13 cellular contexts compared by ENCODE assay signal in the genomic region with DNA sequence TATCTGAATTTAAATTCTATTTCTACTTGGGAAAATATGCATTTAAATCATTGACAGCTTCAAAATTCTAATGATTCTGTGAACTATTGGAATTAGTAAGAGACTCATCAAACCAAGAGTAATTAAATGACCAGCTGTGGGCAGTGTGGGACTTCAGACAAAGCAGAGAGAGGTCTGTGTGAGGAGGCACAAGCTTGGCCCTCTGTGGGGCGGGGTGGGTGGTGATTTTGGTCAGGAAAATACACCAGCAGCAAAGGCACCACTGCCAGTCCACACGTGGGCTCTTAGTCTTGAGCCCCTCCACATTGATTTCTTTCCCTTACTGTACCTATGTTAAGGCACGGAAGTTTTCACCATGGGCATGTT. TPM values are rescaled to one million over a fixed set of nuclear protein-coding genes. Genes with fewer than 3 reads are reported as not detected.
A peak's percentile ranks its signal among the peaks of the same experiment; 100 is the strongest.
DNase-seq lines count a peak whose midpoint lies in the region; ATAC-seq, FAIRE-seq and TF ChIP-seq lines count a peak whose summit lies in the region.
"Had no signal": no experiment of that assay in that cellular context is flagged by ENCODE, and none has a peak within 500 bp of the region (broad histone marks: within the 10 kb centered on the region; RNA-seq: fewer than 3 reads in every experiment).

No MANE protein-coding gene starts in this region.

- no peak for ATAC-seq in HepG2
- no peak for ATAC-seq in right lobe of liver
- ATAC-seq: activated CD8-positive, alpha-beta memory T cell treated with anti-CD3 and anti-CD28 coated beads, Interleukin-2, amount 10 ng/mL, durations not matched to agents 7 days and 5 days had no signal

- no peak for DNase-seq in HepG2 (ENCODE audit: low spot score)
- no peak for DNase-seq in right lobe of liver
- DNase-seq in inferior parietal cortex (ENCODE audit: extremely low spot score): peak; percentile 47
- DNase-seq in H4 (ENCODE audit: low spot score): no peak
- DNase-seq in NCI-H774 (lab: John Stamatoyannopoulos, UW): no peak
- no peak for DNase-seq in activated CD4-positive, CD25-positive, alpha-beta regulatory T cell treated with anti-CD3 and anti-CD28 coated beads, Interleukin-2, amount 50 U/mL, for 72 hours
- no peak for DNase-seq in cerebellar nuclear complex (lab: John Stamatoyannopoulos, UW)
- DNase-seq: activated CD8-positive, alpha-beta memory T cell treated with anti-CD3 and anti-CD28 coated beads, Interleukin-2, amount 10 ng/mL, durations not matched to agents 7 days and 5 days; GDM1; nephron progenitor cell; T-helper 9 cell had no signal

- peaks cover 53% of the 10 kb centered on the region for H3K4me1 ChIP-seq in HepG2 (ENCODE audit: insufficient read depth, low read length)
- H3K4me1 ChIP-seq in right lobe of liver: peaks cover 0 to 24% (median 10%) of the 10 kb centered on the region in 4 donors

- TF ChIP-seq CTCF in HepG2 (CRISPR knock-in tag; IDR thresholded peaks at IDR 0.05) (peak; percentile 37), right lobe of liver (IDR thresholded peaks at IDR 0.05) (peak in 1 of 4 donors; percentile 25)

- POLR2A ChIA-PET in HepG2 (lab: Yijun Ruan, JAX): interaction anchor here (1.7 kb wide), 1 partner anchor 28 kb away, joined by 5 read pairs; no protein-coding TSS in a partner anchor

- H3K9me3 ChIP-seq in HepG2 (ENCODE audit: low read length): no peaks in the 10 kb centered on the region
- no peaks in the 10 kb centered on the region for H3K9me3 ChIP-seq in right lobe of liver

- no peak for TF ChIP-seq RAD21 in HepG2 (CRISPR knock-in tag; IDR thresholded peaks at IDR 0.05)

- CTCF ChIA-PET in HepG2 (lab: Yijun Ruan, JAX; ENCODE audit: low intra/inter-chr PET ratio, low total read pairs): no interaction called here

- no peak for FAIRE-seq in HepG2 (lab: Jason Lieb, UNC)
- FAIRE-seq: islet of Langerhans had no signal

- H3K27ac ChIP-seq in HepG2 (ENCODE audit: extremely low read length, insufficient read depth, low read length) (no peak overlapping the region), right lobe of liver (no peak overlapping the region), angular gyrus (ENCODE audit: low read depth, low read length) (peak overlapping the region; percentile 98)

- no peak overlapping the region for H2AFZ ChIP-seq in HepG2 (ENCODE audit: low read length)

- no peaks in the 10 kb centered on the region for H4K20me1 ChIP-seq in HepG2 (ENCODE audit: insufficient read depth, low read length)

- no TSS peak for BruUV-seq in HepG2 (replicated peaks; lab: Mats Ljungman, UMichigan)

- H3K4me3 ChIP-seq in HepG2 (replicated peaks in 1 of 3; ENCODE audit: insufficient read depth in 1 of 3, low read depth in 2 of 3, low read length in 3 of 3) (0 out of 6 replicates have a peak overlapping the region, but pooled peaks of 1 of the 3 experiments have one; percentile 3), right lobe of liver (no peak overlapping the region)

- H3K4me2 ChIP-seq in HepG2 (ENCODE audit: low read depth, low read length): no peak overlapping the region

- TF ChIP-seq POLR2A in HepG2 (IDR thresholded peaks at IDR 0.05; ENCODE audit: insufficient read depth in 1 of 2, low read depth in 2 of 2, low read length in 2 of 2): no peak
- TF ChIP-seq POLR2A in right lobe of liver (IDR thresholded peaks at IDR 0.05): no peak

- TF ChIP-seq EP300 in HepG2 (IDR thresholded peaks at IDR 0.05; ENCODE audit: low read depth in 2 of 2, low read length in 2 of 2) (no peak), HepG2 (CRISPR knock-in tag; IDR thresholded peaks at IDR 0.05; ENCODE audit: borderline replicate concordance) (no peak)

- H3K79me2 ChIP-seq in HepG2 (ENCODE audit: insufficient read depth, low read length): no peaks in the 10 kb centered on the region

- WGBS in HepG2 (ENCODE audit: low lambda C conversion rate): 33% methylated on average over 3 of the region's 3 CpGs
- WGBS in right lobe of liver (ENCODE audit: insufficient coverage, low coverage, low lambda C conversion rate, missing lambda C conversion rate): 67% methylated on average over 1 of the region's 3 CpGs

- H3K27me3 ChIP-seq in HepG2 (ENCODE audit: control insufficient read depth in 1 of 2, insufficient read depth in 2 of 2, low read length in 2 of 2): 0 out of 5 replicates have a peak, but pooled peaks cover 1 to 6% of the 10 kb centered on the region in 2 experiments
- no peaks in the 10 kb centered on the region for H3K27me3 ChIP-seq in right lobe of liver

- intact Hi-C loops in HepG2 (cut with micrococcal nuclease; ENCODE audit: unreplicated experiment): loop anchor here (2.0 kb wide), 1 partner anchor 539 kb away; no protein-coding TSS in a partner anchor
- intact Hi-C loops in right lobe of liver (cut with DNase I): no loop called here

- no peak overlapping the region for H3K9ac ChIP-seq in HepG2 (ENCODE audit: insufficient read depth, low read depth, low read length)

- H3K36me3 ChIP-seq in HepG2 (replicated peaks in 1 of 2; ENCODE audit: control insufficient read depth in 1 of 2, insufficient read depth in 2 of 2, low read length in 2 of 2) (no peaks in the 10 kb centered on the region), right lobe of liver (no peaks in the 10 kb centered on the region)

- in situ Hi-C loops in HepG2 (cut with HindIII; ENCODE audit: extremely low pct_ligation_motif_present, low pct_unique_long_range_greater_than_20kb): loop anchor here (10.0 kb wide), 1 partner anchor 537 kb away; no protein-coding TSS in a partner anchor

TF ChIP-seq in HepG2, 621 proteins besides CTCF, POLR2A, EP300 and RAD21:
- TF ChIP-seq MXD4 (CRISPR knock-in tag; IDR thresholded peaks at IDR 0.05) (no peak), STAG1 (CRISPR knock-in tag; IDR thresholded peaks at IDR 0.05) (peak; percentile 34)

RNA-seq across cellular contexts. Expression of a gene that starts 39.2 kb away (rescaled TPM):
- total RNA-seq in HepG2 (2016; rRNA removed; fragmentation: Illumina TruSeq; extraction: Trizol) (76.6 and 80.1 TPM in 2 replicates), right lobe of liver (10 to 100 TPM; 23.3 to 66.4 (median 50.0) TPM)
- total RNA-seq in HepG2 (2016; cell fraction: cytosol; rRNA removed; fragmentation: Illumina TruSeq; extraction: Trizol; ENCODE audit: low read depth): 135 and 139 TPM in 2 replicates
- 71.2 and 81.9 TPM in 2 replicates for total RNA-seq in HepG2 (2016; cell fraction: insoluble cytoplasmic fraction; rRNA removed; fragmentation: Illumina TruSeq; extraction: Trizol)
- total RNA-seq in HepG2 (2016; cell fraction: membrane; rRNA removed; fragmentation: Illumina TruSeq; extraction: Trizol): 213 and 217 TPM in 2 replicates
- 41.7 and 48.3 TPM in 2 replicates for total RNA-seq in HepG2 (2016; cell fraction: nucleus; rRNA removed; fragmentation: Illumina TruSeq; extraction: Trizol)
- polyA plus RNA-seq in HepG2 (2011; rRNA removed): 41.6 and 56.0 TPM in 2 replicates
- polyA plus RNA-seq in HepG2 (2011; cell fraction: cytosol; rRNA removed): 53.2 and 57.4 TPM in 2 replicates
- polyA plus RNA-seq in HepG2 (2011; cell fraction: nucleus; rRNA removed): 15.9 and 18.4 TPM in 2 replicates
- polyA plus RNA-seq in HepG2 (2012): 71.3 and 87.6 TPM in 2 replicates
- 296 and 305 TPM in 2 replicates for polyA plus RNA-seq in HepG2 (2016; cell fraction: cytosol; fragmentation: Illumina TruSeq; extraction: Trizol; ENCODE audit: low read depth)
- polyA plus RNA-seq in HepG2 (2016; cell fraction: insoluble cytoplasmic fraction; fragmentation: Illumina TruSeq; extraction: Trizol; ENCODE audit: low read depth): 113 and 114 TPM in 2 replicates
- 280 and 289 TPM in 2 replicates for polyA plus RNA-seq in HepG2 (2016; cell fraction: membrane; fragmentation: Illumina TruSeq; extraction: Trizol; ENCODE audit: low read depth)
- 77.5 and 84.8 TPM in 2 replicates for polyA plus RNA-seq in HepG2 (2016; cell fraction: nucleus; fragmentation: Illumina TruSeq; extraction: Trizol; ENCODE audit: insufficient read depth, low read depth)
- polyA minus RNA-seq in HepG2 (2011; rRNA and poly(A)+ RNA removed; ENCODE audit: low replicate concordance): 3.1 and 9.3 TPM in 2 replicates
- polyA minus RNA-seq in HepG2 (2011; cell fraction: cytosol; rRNA and poly(A)+ RNA removed): 17.1 and 18.2 TPM in 2 replicates
- 41.3 and 46.1 TPM in 2 replicates for polyA minus RNA-seq in HepG2 (2011; cell fraction: nucleus; rRNA and poly(A)+ RNA removed)
- 11.1 and 14.0 TPM in 2 replicates for total RNA-seq in H4 (2014; rRNA removed; shearing (Covaris generic))
